Comparison of ENCODE assay signal across 9 cellular contexts in the genomic region with DNA sequence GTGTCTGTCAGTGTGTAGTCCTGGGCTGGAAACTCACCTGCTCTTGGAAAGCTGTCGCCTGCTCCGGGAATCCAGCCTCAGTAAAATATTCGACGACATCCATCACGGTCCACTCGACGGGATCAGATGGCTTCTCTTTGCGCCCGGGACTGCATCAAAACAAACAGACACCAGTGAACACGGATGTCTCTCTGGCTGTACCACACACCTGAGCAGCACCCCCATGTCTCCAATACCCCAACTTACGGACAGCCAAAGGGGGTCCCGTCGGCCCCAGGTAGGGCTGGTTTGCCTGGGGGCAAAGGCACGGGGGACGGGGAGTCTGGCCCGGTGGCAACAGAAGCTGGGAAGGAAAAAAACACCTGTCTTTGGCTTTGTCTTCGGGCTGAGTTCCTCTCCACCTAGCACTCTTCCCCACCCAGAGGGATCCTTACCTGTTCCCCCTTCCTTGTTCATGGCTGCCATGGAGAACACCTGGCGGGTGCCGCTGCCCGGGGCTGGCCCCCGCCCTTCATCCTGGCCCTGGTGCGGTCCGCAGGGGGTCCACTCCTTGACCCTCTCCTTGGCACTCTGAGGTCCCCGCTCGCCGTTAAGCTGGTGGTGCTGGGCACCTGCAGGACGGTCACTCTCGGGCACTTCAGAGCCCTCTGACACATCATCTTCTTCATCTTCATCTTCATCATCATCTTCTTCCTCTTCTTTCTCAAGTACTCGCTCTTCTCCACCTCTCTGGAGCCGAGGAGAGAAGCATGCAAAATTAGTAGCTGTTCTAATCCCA. TPM values are rescaled to one million over a fixed set of nuclear protein-coding genes. Genes with fewer than 3 reads are reported as not detected.
DNase-seq lines count a peak whose midpoint lies in the region; ATAC-seq and TF ChIP-seq lines count a peak whose summit lies in the region.
"Had no signal": no experiment of that assay in that cellular context is flagged by ENCODE, and none has a peak within 500 bp of the region (broad histone marks: within the 10 kb centered on the region; RNA-seq: fewer than 3 reads in every experiment).

No MANE protein-coding gene starts in this region.

- BruUV-seq in Panc1 (replicated peaks; lab: Mats Ljungman, UMichigan), result TSS peak; percentile 84

- H3K27me3 ChIP-seq in Panc1 (ENCODE audit: control insufficient read depth, insufficient read depth, low read length), result no peaks in the 10 kb centered on the region

- peaks cover 3% of the 10 kb centered on the region; the same call in 1 of the 2 replicates for H3K9me3 ChIP-seq in Panc1 (ENCODE audit: control insufficient read depth, insufficient read depth, low read depth, low read length)

- CTCF ChIA-PET in Panc1 (lab: Charles Lee), result no interaction called here

- DNase-seq in Panc1 (ENCODE audit: low read depth, low spot score) (no peak), epithelial cell of proximal tubule (ENCODE audit: low read depth) (no peak), retinal pigment epithelial cell (ENCODE audit: low read depth) (no peak), SW 1271 (lab: John Stamatoyannopoulos, UW) (no peak), DMS153 (lab: John Stamatoyannopoulos, UW) (no peak)
- DNase-seq: NCI-H2029 had no signal

- POLR2A ChIA-PET in Panc1 (lab: Charles Lee), result no interaction called here

- no peak for TF ChIP-seq CTCF in GM12875 (IDR thresholded peaks at IDR 0.05; ENCODE audit: borderline replicate concordance, insufficient read depth, low read depth, low read length)
- TF ChIP-seq CTCF in Panc1 (IDR thresholded peaks at IDR 0.05), result no peak
- TF ChIP-seq CTCF in epithelial cell of proximal tubule (conservative IDR thresholded peaks at IDR 0.05; ENCODE audit: low read depth, low read length), result no peak
- no peak for TF ChIP-seq CTCF in retinal pigment epithelial cell (conservative IDR thresholded peaks at IDR 0.05; ENCODE audit: low read depth, low read length)

- H3K4me1 ChIP-seq in Panc1 (ENCODE audit: control insufficient read depth, insufficient read depth, low read length), result peaks cover 4% of the 10 kb centered on the region

- in situ Hi-C loops in Panc1 (cut with HindIII; ENCODE audit: low pct_unique_long_range_greater_than_20kb, low sequenced_read_pairs), result no loop called here

- no peaks in the 10 kb centered on the region; the same call in 1 of the 2 replicates for H3K36me3 ChIP-seq in Panc1 (ENCODE audit: control insufficient read depth, insufficient read depth, low read length)

- no peak for ATAC-seq in Panc1
- no peak for ATAC-seq in GM21526 (IDR thresholded peaks at IDR 0.05; ENCODE audit: low FRiP score, unreplicated experiment)
- no peak for ATAC-seq in GM21390 (IDR thresholded peaks at IDR 0.05; ENCODE audit: unreplicated experiment)

- intact Hi-C loops in Panc1 (cut with micrococcal nuclease; ENCODE audit: unreplicated experiment), result no loop called here

- no peak overlapping the region for H3K27ac ChIP-seq in Panc1 (ENCODE audit: low read length)

- H3K4me3 ChIP-seq in GM12875 (ENCODE audit: low read depth, low read length) (peak overlapping the region; percentile 70), Panc1 (ENCODE audit: low read depth in 2 of 2, low read length in 2 of 2) (peak overlapping the region; percentile 50 to 51), epithelial cell of proximal tubule (ENCODE audit: low read depth, low read length) (peak overlapping the region; percentile 60), retinal pigment epithelial cell (ENCODE audit: low read length) (peak overlapping the region; percentile 37)

RNA-seq across cellular contexts. Expression of a gene that starts 1.7 kb away (rescaled TPM):
- total RNA-seq in Panc1 (2021; ENCODE audit: unreplicated experiment), result 82.0 TPM
- 73.2 TPM for polyA plus RNA-seq in Panc1 (2012; ENCODE audit: insufficient read length)
- 30.7 and 53.6 TPM in 2 replicates for total RNA-seq in epithelial cell of proximal tubule

RNA-seq across cellular contexts. Expression of a gene that starts 3.2 kb away (rescaled TPM):
- 0.28 TPM for total RNA-seq in Panc1 (2021; ENCODE audit: unreplicated experiment)
- polyA plus RNA-seq in Panc1 (2012; ENCODE audit: insufficient read length), result not detected
- 0.63 TPM in 1 of 2 replicates, not detected in the other for total RNA-seq in epithelial cell of proximal tubule

RNA-seq across cellular contexts. Expression of a gene that starts 16.2 kb away (rescaled TPM):
- total RNA-seq in Panc1 (2021; ENCODE audit: unreplicated experiment) (1.5 TPM), epithelial cell of proximal tubule (0.80 and 6.0 TPM in 2 replicates)
- 2.9 TPM for polyA plus RNA-seq in Panc1 (2012; ENCODE audit: insufficient read length)

RNA-seq across cellular contexts. Expression of a gene that starts 26.9 kb away (rescaled TPM):
- total RNA-seq in Panc1 (2021; ENCODE audit: unreplicated experiment), result 0.54 TPM
- polyA plus RNA-seq in Panc1 (2012; ENCODE audit: insufficient read length), result 1.3 TPM
- 0.17 and 0.36 TPM in 2 replicates for total RNA-seq in epithelial cell of proximal tubule

RNA-seq across cellular contexts. Expression of a gene that starts 28.7 kb away (rescaled TPM):
- total RNA-seq in Panc1 (2021; ENCODE audit: unreplicated experiment) (70.8 TPM), epithelial cell of proximal tubule (40.8 and 41.0 TPM in 2 replicates)
- polyA plus RNA-seq in Panc1 (2012; ENCODE audit: insufficient read length), result 50.7 TPM
